ENCODE assay signal across 8 cellular contexts in genomic region chr19:48999481-49000325, GRCh38. TPM values are rescaled to one million over a fixed set of nuclear protein-coding genes. Genes with fewer than 3 reads are reported as not detected.
DNase-seq lines count a peak whose midpoint lies in the region; ATAC-seq and TF ChIP-seq lines count a peak whose summit lies in the region.

No MANE protein-coding gene starts in this region.

- ATAC-seq in GM18519 (IDR thresholded peaks at IDR 0.05; ENCODE audit: low FRiP score, unreplicated experiment), result no peak

- H3K9me2 ChIP-seq in Loucy (replicated peaks; ENCODE audit: low read depth, low read length), result no peaks in the 10 kb centered on the region

- no peak overlapping the region for H3K27ac ChIP-seq in effector memory CD4-positive, alpha-beta T cell (ENCODE audit: insufficient read depth, low read length, poor library complexity, severe bottlenecking)
- H3K27ac ChIP-seq in tibial nerve, result no peak overlapping the region

- no peak overlapping the region for H3K4me3 Mint-ChIP-seq in nephron

- no peak for TF ChIP-seq EP300 in tibial nerve (IDR thresholded peaks at IDR 0.05)

- DNase-seq in EL, result peak; percentile 67
- peak; percentile 74 for DNase-seq in activated CD4-positive, alpha-beta T cell treated with anti-CD3 and anti-CD28 coated beads, Interleukin-2, amount 50 U/mL, for 1 hour
- DNase-seq in effector memory CD4-positive, alpha-beta T cell, result peak; percentile 42 to 54 (median 42)
- DNase-seq in tibial nerve (ENCODE audit: low spot score in 2 of 2), result no peak
- DNase-seq in GM19238 (ENCODE audit: insufficient read length, low spot score), result no peak

- peaks cover 24% of the 10 kb centered on the region for H3K36me3 Mint-ChIP-seq in nephron (ENCODE audit: low read depth)

- H3K9me3 Mint-ChIP-seq in nephron, result no peaks in the 10 kb centered on the region

- H2AFZ ChIP-seq in Loucy (ENCODE audit: low read length), result no peak overlapping the region

- H3K27me3 Mint-ChIP-seq in nephron (ENCODE audit: low read depth), result no peaks in the 10 kb centered on the region

- H3K9me3 ChIP-seq in Loucy (ENCODE audit: insufficient read depth, low read depth, low read length), result no peaks in the 10 kb centered on the region
- H3K9me3 ChIP-seq in effector memory CD4-positive, alpha-beta T cell (ENCODE audit: control insufficient read depth, low read length), result no peaks in the 10 kb centered on the region
- no peaks in the 10 kb centered on the region for H3K9me3 ChIP-seq in tibial nerve

- H3F3A ChIP-seq in Loucy (ENCODE audit: low read depth), result no peaks in the 10 kb centered on the region

- WGBS in tibial nerve, 2 donors, result 48 to 62% methylated on average over 15 to 16 of the region's 16 CpGs

- no peak overlapping the region for H3K4me2 ChIP-seq in Loucy (ENCODE audit: low read depth, low read length, poor library complexity, severe bottlenecking)

- H3K36me3 ChIP-seq in Loucy (ENCODE audit: insufficient read depth, low read length) (peaks cover 15% of the 10 kb centered on the region; the same call in 1 of the 2 replicates), tibial nerve (peaks cover 0 to 52% (median 5%) of the 10 kb centered on the region in 3 donors)
- H3K36me3 ChIP-seq in effector memory CD4-positive, alpha-beta T cell (ENCODE audit: control insufficient read depth, insufficient read depth, low read length), result peaks cover 17% of the 10 kb centered on the region

- H3K4me1 ChIP-seq in Loucy (ENCODE audit: insufficient read depth, low read length, poor library complexity, severe bottlenecking) (peaks cover 7% of the 10 kb centered on the region), tibial nerve (peaks cover 0 to 9% (median 3%) of the 10 kb centered on the region in 4 donors)
- no peaks in the 10 kb centered on the region for H3K4me1 ChIP-seq in effector memory CD4-positive, alpha-beta T cell (ENCODE audit: control insufficient read depth, insufficient read depth, low read length, poor library complexity, severe bottlenecking)

- H3K4me1 Mint-ChIP-seq in nephron, result peaks cover 8% of the 10 kb centered on the region

- no peak overlapping the region for H3K9ac ChIP-seq in Loucy (ENCODE audit: low read depth, low read length, poor library complexity, severe bottlenecking)

- H3K4me3 ChIP-seq in Loucy (ENCODE audit: low read length, poor library complexity, severe bottlenecking) (no peak overlapping the region), tibial nerve (no peak overlapping the region)
- H3K4me3 ChIP-seq in effector memory CD4-positive, alpha-beta T cell (ENCODE audit: insufficient read depth, low read depth, low read length, poor library complexity, severe bottlenecking), result no peak overlapping the region

- peaks cover 22% of the 10 kb centered on the region for H4K20me1 ChIP-seq in Loucy (ENCODE audit: insufficient read depth, low read length, poor library complexity, severe bottlenecking)

- H3K79me2 ChIP-seq in Loucy (ENCODE audit: insufficient read depth, low read length), result peaks cover 45% of the 10 kb centered on the region

- H3K27me3 ChIP-seq in Loucy (ENCODE audit: insufficient read depth, low read length, poor library complexity, severe bottlenecking) (no peaks in the 10 kb centered on the region), tibial nerve (no peaks in the 10 kb centered on the region)
- H3K27me3 ChIP-seq in effector memory CD4-positive, alpha-beta T cell (replicated peaks; ENCODE audit: control insufficient read depth, insufficient read depth, low read length, poor library complexity, severe bottlenecking), result no peaks in the 10 kb centered on the region

- H3K27ac Mint-ChIP-seq in nephron, result no peak overlapping the region

- TF ChIP-seq CTCF in Loucy (conservative IDR thresholded peaks at IDR 0.05; ENCODE audit: low read length) (peak; percentile 76), nephron (IDR thresholded peaks at IDR 0.05; ENCODE audit: unreplicated experiment in 3 of 3) (peak; percentile 44 to 59 (median 50)), tibial nerve (IDR thresholded peaks at IDR 0.05) (peak; percentile 24 to 57 (median 39))

- TF ChIP-seq POLR2A in tibial nerve (IDR thresholded peaks at IDR 0.05), result no peak

RNA-seq across cellular contexts. Expression of gene RUVBL2, which starts 6.0 kb away (rescaled TPM):
- total RNA-seq in tibial nerve, result 100 to 1,000 TPM in 1 of 4 donors, 10 to 100 TPM in 3; 69.2 to 120 (median 78.5) TPM

RNA-seq across cellular contexts. Expression of gene GYS1, which starts 6.6 kb away (rescaled TPM):
- total RNA-seq in tibial nerve, result 10 to 100 TPM; 28.8 to 42.0 (median 31.0) TPM

RNA-seq across cellular contexts. Expression of gene LHB, which starts 17.2 kb away (rescaled TPM):
- 1 to 10 TPM in 1 of 4 donors, not detected in 3; 2.6 TPM for total RNA-seq in tibial nerve

RNA-seq across cellular contexts. Expression of gene CGB3, which starts 24.4 kb away (rescaled TPM):
- total RNA-seq in tibial nerve, result not detected

RNA-seq across cellular contexts. Expression of gene CGB2, which starts 32.0 kb away (rescaled TPM):
- total RNA-seq in tibial nerve, result not detected

Comparison
In these comparisons a context has a peak if more than half of its experiments do, and no peak if none do; other contexts are left out.
1. DNase-seq: peak in EL (single experiment), activated CD4-positive, alpha-beta T cell treated with anti-CD3 and anti-CD28 coated beads, Interleukin-2, amount 50 U/mL, for 1 hour (single experiment) and effector memory CD4-positive, alpha-beta T cell (3 of 3); none in tibial nerve (0 of 2) and GM19238 (single experiment).
2. Peak in every context shown above with its lines, with median percentiles within 50 percentile points of each other: CTCF ChIP-seq.